ENCODE assay signal across 8 cellular contexts in genomic region chr2:86195055-86195807, GRCh38.
DNase-seq lines count a peak whose midpoint lies in the region; ATAC-seq and TF ChIP-seq lines count a peak whose summit lies in the region.

Gene IMMT, minus strand, starts transcription at chr2:86195462. Its CDS starts 80 bp downstream, at chr2:86195382.

- TF ChIP-seq POLR2A in GM19193 (IDR thresholded peaks at IDR 0.05; ENCODE audit: extremely low read depth, insufficient read depth, insufficient read length) = peak; percentile 94

- H3K27ac ChIP-seq in cingulate gyrus (ENCODE audit: low read depth, low read length) (peak within 1 kb of the TSS; percentile 96), layer of hippocampus (ENCODE audit: low read depth, low read length) (peak within 1 kb of the TSS; percentile 96)

- H3K27me3 ChIP-seq in layer of hippocampus (ENCODE audit: control insufficient read depth, insufficient read depth, low read length) = no peaks in the 10 kb centered on the region

- DNase-seq in AML-193 (lab: John Stamatoyannopoulos, UW) (peak; percentile 92 to 94), NCI-H510A treated with DMSO at 0.1 percent for 48 hours (lab: John Stamatoyannopoulos, UW) (peak; percentile 97)
- peak; percentile 88 to 92 for DNase-seq in activated CD4-positive, alpha-beta T cell treated with anti-CD3 and anti-CD28 coated beads for 4 hours
- DNase-seq in stimulated activated CD4-positive, alpha-beta T cell treated with anti-CD3 and anti-CD28 coated beads, Interleukin-1b, Interleukin-23, amount 100 ng/mL, for 4 hours (ENCODE audit: low read depth in 2 of 2) = peak; percentile 82 to 93

- peak; percentile 88 for ATAC-seq in HG03439 (IDR thresholded peaks at IDR 0.05; ENCODE audit: unreplicated experiment)

Comparison
In these comparisons a context has a peak if more than half of its experiments do, and no peak if none do; other contexts are left out.
1. Peak in every context shown above with its lines: DNase-seq, ATAC-seq and H3K27ac ChIP-seq.